10 cellular contexts compared by ENCODE assay signal in the genomic region with DNA sequence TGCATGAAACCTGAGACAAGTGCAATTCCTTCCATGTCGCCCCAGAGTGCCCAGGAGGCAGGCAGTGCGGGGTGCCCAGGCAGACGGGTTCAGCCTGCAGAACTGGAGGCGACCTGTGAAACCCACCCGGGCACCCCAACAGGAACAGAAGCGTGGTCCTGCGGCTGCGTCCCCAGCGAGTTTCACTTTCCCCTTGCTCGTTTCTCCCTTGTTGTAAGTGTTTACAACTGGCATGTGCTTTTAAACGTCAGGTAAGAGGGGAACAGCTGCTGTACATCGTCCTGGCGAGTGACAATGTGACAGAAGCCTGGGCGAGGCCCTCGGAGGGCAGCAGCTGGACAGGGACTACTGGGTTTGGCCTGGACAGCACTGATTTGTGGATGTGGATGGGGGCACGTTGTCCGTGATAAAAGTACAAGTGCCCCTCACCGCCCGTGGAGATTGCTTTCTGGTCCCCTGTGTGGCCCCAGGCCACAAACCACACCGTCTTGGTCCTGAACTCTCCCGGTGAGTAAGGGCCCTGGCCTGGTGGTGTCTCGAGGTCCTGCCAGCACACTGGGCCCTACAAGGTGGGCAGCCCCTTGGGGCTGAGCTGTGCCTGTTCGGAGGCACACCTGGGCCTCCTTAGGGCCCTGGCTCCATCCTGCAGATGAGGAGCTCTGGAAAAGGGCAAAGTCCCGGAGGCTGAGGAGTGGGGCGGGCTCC. TPM values are rescaled to one million over a fixed set of nuclear protein-coding genes. Genes with fewer than 3 reads are reported as not detected.
DNase-seq lines count a peak whose midpoint lies in the region; ATAC-seq and TF ChIP-seq lines count a peak whose summit lies in the region.
"Had no signal": no experiment of that assay in that cellular context is flagged by ENCODE, and none has a peak within 500 bp of the region (broad histone marks: within the 10 kb centered on the region; RNA-seq: fewer than 3 reads in every experiment).

No MANE protein-coding gene starts in this region.

- H3K9me3 ChIP-seq in thoracic aorta = no peaks in the 10 kb centered on the region
- H3K9me3 ChIP-seq: SK-N-SH had no signal

- H3K4me1 ChIP-seq in thoracic aorta (ENCODE audit: control insufficient read depth in 1 of 2, low read depth in 2 of 2) = peaks cover 0 to 15% of the 10 kb centered on the region in 2 donors

- peak overlapping the region; percentile 39 for H3K4me3 Mint-ChIP-seq in activated naive CD4-positive, alpha-beta T cell treated with anti-CD3 and anti-CD28 coated beads for 36 hours
- H3K4me3 Mint-ChIP-seq in activated naive CD8-positive, alpha-beta T cell = peak overlapping the region; percentile 75

- ATAC-seq in HG02678 (IDR thresholded peaks at IDR 0.05; ENCODE audit: unreplicated experiment) (peak; percentile 73), thoracic aorta (ENCODE audit: insufficient number of reproducible peaks, low FRiP score, low read depth) (no peak)

- no peak for TF ChIP-seq CTCF in thoracic aorta (IDR thresholded peaks at IDR 0.05)

- H3K27me3 ChIP-seq in thoracic aorta (replicated peaks; ENCODE audit: insufficient read depth) = no peaks in the 10 kb centered on the region

- H3K4me3 ChIP-seq in thoracic aorta = peak overlapping the region; percentile 52

- CTCF ChIA-PET in activated naive CD4-positive, alpha-beta T cell treated with anti-CD3 and anti-CD28 coated beads for 36 hours (lab: Charles Lee) = interaction anchor here (1.2 kb wide), 1 partner anchor 17 kb away, joined by 3 read pairs; no protein-coding TSS in a partner anchor

- peaks cover 38% of the 10 kb centered on the region for H3K27me3 Mint-ChIP-seq in activated naive CD4-positive, alpha-beta T cell treated with anti-CD3 and anti-CD28 coated beads for 36 hours (ENCODE audit: low read depth)
- H3K27me3 Mint-ChIP-seq in activated naive CD8-positive, alpha-beta T cell = peaks cover 18% of the 10 kb centered on the region

- H3K27ac ChIP-seq in thoracic aorta = no peak overlapping the region

- no peak for DNase-seq in activated naive CD4-positive, alpha-beta T cell treated with anti-CD3 and anti-CD28 coated beads for 36 hours
- DNase-seq in activated naive CD4-positive, alpha-beta T cell (lab: John Stamatoyannopoulos, UW) = no peak
- DNase-seq in thoracic aorta (ENCODE audit: low spot score) (no peak), NCI-H748 (lab: John Stamatoyannopoulos, UW; ENCODE audit: unreplicated experiment) (no peak), cerebellar cortex (ENCODE audit: low spot score) (no peak)
- no peak for DNase-seq in stimulated activated CD4-positive, alpha-beta T cell treated with anti-CD3 and anti-CD28 coated beads, Interleukin-4, amount 100 ng/mL, for 24 hours
- DNase-seq: SK-N-SH had no signal

- no peak overlapping the region for H3K27ac Mint-ChIP-seq in activated naive CD4-positive, alpha-beta T cell treated with anti-CD3 and anti-CD28 coated beads for 36 hours
- no peak overlapping the region for H3K27ac Mint-ChIP-seq in activated naive CD8-positive, alpha-beta T cell

- intact Hi-C loops in activated naive CD4-positive, alpha-beta T cell treated with anti-CD3 and anti-CD28 coated beads for 36 hours (cut with micrococcal nuclease) = no loop called here

- no peaks in the 10 kb centered on the region for H3K36me3 ChIP-seq in thoracic aorta

- H3K9me3 Mint-ChIP-seq in activated naive CD4-positive, alpha-beta T cell treated with anti-CD3 and anti-CD28 coated beads for 36 hours = no peaks in the 10 kb centered on the region
- H3K9me3 Mint-ChIP-seq in activated naive CD8-positive, alpha-beta T cell (ENCODE audit: low read depth) = no peaks in the 10 kb centered on the region

- H3K36me3 Mint-ChIP-seq in activated naive CD4-positive, alpha-beta T cell treated with anti-CD3 and anti-CD28 coated beads for 36 hours (ENCODE audit: low read depth) = no peaks in the 10 kb centered on the region
- H3K36me3 Mint-ChIP-seq in activated naive CD8-positive, alpha-beta T cell = no peaks in the 10 kb centered on the region

- H3K4me1 Mint-ChIP-seq in activated naive CD4-positive, alpha-beta T cell treated with anti-CD3 and anti-CD28 coated beads for 36 hours (ENCODE audit: low read depth) = peaks cover 16% of the 10 kb centered on the region
- peaks cover 14% of the 10 kb centered on the region for H3K4me1 Mint-ChIP-seq in activated naive CD8-positive, alpha-beta T cell (ENCODE audit: low read depth)

RNA-seq across cellular contexts. Expression of gene VENTX, which starts 4.0 kb away (rescaled TPM):
- not detected for total RNA-seq in activated naive CD4-positive, alpha-beta T cell treated with anti-CD3 and anti-CD28 coated beads for 36 hours
- 1 to 10 TPM; 5.1 to 9.5 TPM for total RNA-seq in thoracic aorta

RNA-seq across cellular contexts. Expression of gene UTF1, which starts 11.6 kb away (rescaled TPM):
- total RNA-seq in activated naive CD4-positive, alpha-beta T cell treated with anti-CD3 and anti-CD28 coated beads for 36 hours = not detected
- total RNA-seq in thoracic aorta = not detected
- total RNA-seq: omental fat pad had no signal

RNA-seq across cellular contexts. Expression of gene ADAM8, which starts 35.0 kb away (rescaled TPM):
- total RNA-seq in activated naive CD4-positive, alpha-beta T cell treated with anti-CD3 and anti-CD28 coated beads for 36 hours = 100 to 1,000 TPM; 112 to 120 TPM
- total RNA-seq in thoracic aorta = 10 to 100 TPM in 1 of 2 donors, 1 to 10 TPM in 1; 7.2 to 14.0 TPM

Comparison
In these comparisons a context has a peak if more than half of its experiments do, and no peak if none do; other contexts are left out.
1. RNA of gene VENTX, which starts 4.0 kb away (total RNA-seq): 5.1 to 9.5 TPM in thoracic aorta; not detected in activated naive CD4-positive, alpha-beta T cell treated with anti-CD3 and anti-CD28 coated beads for 36 hours; every median in the first group is over 4 times any median in the second.
2. RNA of gene ADAM8, which starts 35.0 kb away (total RNA-seq): 112 to 120 TPM in activated naive CD4-positive, alpha-beta T cell treated with anti-CD3 and anti-CD28 coated beads for 36 hours; 7.2 to 14.0 TPM in thoracic aorta; every median in the first group is over 4 times any median in the second.